17 cellular contexts compared by ENCODE assay signal in genomic region chr3:152230367-152230766, GRCh38. TPM values are rescaled to one million over a fixed set of nuclear protein-coding genes. Genes with fewer than 3 reads are reported as not detected.
DNase-seq lines count a peak whose midpoint lies in the region; ATAC-seq and TF ChIP-seq lines count a peak whose summit lies in the region.
"Had no signal": no experiment of that assay in that cellular context is flagged by ENCODE, and none has a peak within 500 bp of the region (broad histone marks: within the 10 kb centered on the region; RNA-seq: fewer than 3 reads in every experiment).

No MANE protein-coding gene starts in this region.

- H3K4me1 Mint-ChIP-seq in activated naive CD8-positive, alpha-beta T cell (ENCODE audit: low read depth): peaks cover 61% of the 10 kb centered on the region
- peaks cover 52% of the 10 kb centered on the region for H3K4me1 Mint-ChIP-seq in activated naive CD8-positive, alpha-beta T cell treated with anti-CD3 and anti-CD28 coated beads for 36 hours
- H3K4me1 Mint-ChIP-seq in T-cell (peaks cover 53 to 64% (median 63%) of the 10 kb centered on the region in 3 donors), Calu3 (ENCODE audit: low read depth, unreplicated experiment) (peaks cover 7% of the 10 kb centered on the region)
- H3K4me1 Mint-ChIP-seq in stimulated activated naive CD8-positive, alpha-beta T cell treated with anti-CD3 and anti-CD28 coated beads, Interleukin-15, amount 100 ng/mL, for 72 hours: peaks cover 79% of the 10 kb centered on the region

- TF ChIP-seq CTCF in choroid plexus epithelial cell (conservative IDR thresholded peaks at IDR 0.05; ENCODE audit: low read depth, low read length) (no peak), Calu3 (IDR thresholded peaks at IDR 0.05; ENCODE audit: unreplicated experiment) (no peak)

- POLR2A ChIA-PET in T-cell (lab: Charles Lee): no interaction called here

- DNase-seq in activated naive CD8-positive, alpha-beta T cell treated with anti-CD3 and anti-CD28 coated beads for 36 hours: no peak
- DNase-seq in T-cell (no peak), choroid plexus epithelial cell (ENCODE audit: low read depth) (peak; percentile 34), GM19240 (ENCODE audit: insufficient read length, low spot score) (no peak), Calu3 (no peak)
- no peak for DNase-seq in stimulated activated naive CD8-positive, alpha-beta T cell treated with anti-CD3 and anti-CD28 coated beads, Interleukin-15, amount 100 ng/mL, for 72 hours
- DNase-seq: ACHN, C1 segment of cervical spinal cord, DMS 273 treated with DMSO at 0.1 percent for 48 hours, DND-41, Karpas-422, NCI-H1048, NCI-H1436, NCI-H2029, NCI-H2171, SJCRH30 had no signal

- CTCF ChIA-PET in T-cell (lab: Charles Lee): interaction anchor here in 1 of 2 donors (0.8 kb wide), 1 partner anchor 235 kb away, joined by 3 read pairs; no protein-coding TSS in a partner anchor
- CTCF ChIA-PET in Calu3 (lab: Charles Lee): interaction anchor here (0.6 to 1.0 kb wide), 2 partner anchors 35 to 52 kb away, joined by 3 read pairs; no protein-coding TSS in a partner anchor

- H3K27me3 Mint-ChIP-seq in activated naive CD8-positive, alpha-beta T cell: no peaks in the 10 kb centered on the region
- no peaks in the 10 kb centered on the region for H3K27me3 Mint-ChIP-seq in activated naive CD8-positive, alpha-beta T cell treated with anti-CD3 and anti-CD28 coated beads for 36 hours
- H3K27me3 Mint-ChIP-seq in T-cell (no peaks in the 10 kb centered on the region), Calu3 (ENCODE audit: unreplicated experiment) (no peaks in the 10 kb centered on the region)
- H3K27me3 Mint-ChIP-seq in stimulated activated naive CD8-positive, alpha-beta T cell treated with anti-CD3 and anti-CD28 coated beads, Interleukin-15, amount 100 ng/mL, for 72 hours: no peaks in the 10 kb centered on the region

- H3K9me3 Mint-ChIP-seq in activated naive CD8-positive, alpha-beta T cell (ENCODE audit: low read depth): no peaks in the 10 kb centered on the region
- H3K9me3 Mint-ChIP-seq in activated naive CD8-positive, alpha-beta T cell treated with anti-CD3 and anti-CD28 coated beads for 36 hours: peaks cover 4% of the 10 kb centered on the region
- no peaks in the 10 kb centered on the region for H3K9me3 Mint-ChIP-seq in T-cell
- H3K9me3 Mint-ChIP-seq in stimulated activated naive CD8-positive, alpha-beta T cell treated with anti-CD3 and anti-CD28 coated beads, Interleukin-15, amount 100 ng/mL, for 72 hours: no peaks in the 10 kb centered on the region
- H3K9me3 Mint-ChIP-seq in Calu3 (ENCODE audit: low read depth, unreplicated experiment): no peaks in the 10 kb centered on the region

- no peak for ATAC-seq in T-cell (replicated peaks in 1 of 4)
- no peak for ATAC-seq in stimulated activated naive CD8-positive, alpha-beta T cell treated with anti-CD3 and anti-CD28 coated beads, Interleukin-15, amount 100 ng/mL, for 72 hours

- no peak overlapping the region for H3K4me3 ChIP-seq in choroid plexus epithelial cell (ENCODE audit: low read depth, low read length)
- H3K4me3 ChIP-seq: SJCRH30 had no signal

- intact Hi-C loops in Calu3 (cut with micrococcal nuclease; ENCODE audit: unreplicated experiment): no loop called here

- H3K27ac Mint-ChIP-seq in activated naive CD8-positive, alpha-beta T cell: peak overlapping the region; percentile 72
- no peak overlapping the region for H3K27ac Mint-ChIP-seq in activated naive CD8-positive, alpha-beta T cell treated with anti-CD3 and anti-CD28 coated beads for 36 hours
- peak overlapping the region in 1 of 2 donors; percentile 52 for H3K27ac Mint-ChIP-seq in T-cell
- no peak overlapping the region for H3K27ac Mint-ChIP-seq in stimulated activated naive CD8-positive, alpha-beta T cell treated with anti-CD3 and anti-CD28 coated beads, Interleukin-15, amount 100 ng/mL, for 72 hours
- no peak overlapping the region for H3K27ac Mint-ChIP-seq in Calu3 (ENCODE audit: unreplicated experiment)

- H3K4me3 Mint-ChIP-seq in activated naive CD8-positive, alpha-beta T cell: peak overlapping the region; percentile 57
- H3K4me3 Mint-ChIP-seq in activated naive CD8-positive, alpha-beta T cell treated with anti-CD3 and anti-CD28 coated beads for 36 hours: no peak overlapping the region
- H3K4me3 Mint-ChIP-seq in T-cell: peak overlapping the region; percentile 0 to 70 (median 25)
- H3K4me3 Mint-ChIP-seq in stimulated activated naive CD8-positive, alpha-beta T cell treated with anti-CD3 and anti-CD28 coated beads, Interleukin-15, amount 100 ng/mL, for 72 hours: peak overlapping the region; percentile 37 to 58
- H3K4me3 Mint-ChIP-seq in Calu3 (ENCODE audit: low read depth, unreplicated experiment): no peak overlapping the region

- BruUV-seq in Calu3 (replicated peaks; lab: Mats Ljungman, UMichigan): no TSS peak

- peaks cover 5% of the 10 kb centered on the region for H3K36me3 Mint-ChIP-seq in activated naive CD8-positive, alpha-beta T cell
- peaks cover 11% of the 10 kb centered on the region for H3K36me3 Mint-ChIP-seq in activated naive CD8-positive, alpha-beta T cell treated with anti-CD3 and anti-CD28 coated beads for 36 hours
- H3K36me3 Mint-ChIP-seq in T-cell (no peaks in the 10 kb centered on the region), Calu3 (ENCODE audit: insufficient read depth, unreplicated experiment) (no peaks in the 10 kb centered on the region)

RNA-seq across cellular contexts. Expression of gene MBNL1, which starts 38.4 kb away (rescaled TPM):
- total RNA-seq in activated naive CD8-positive, alpha-beta T cell treated with anti-CD3 and anti-CD28 coated beads for 36 hours: 100 to 1,000 TPM; 385 to 392 TPM
- 100 to 1,000 TPM; 408 to 705 (median 423) TPM for total RNA-seq in T-cell
- 164 and 183 TPM in 2 replicates for total RNA-seq in Calu3 (2022)

Comparison
In these comparisons a context has a peak if more than half of its experiments do, and no peak if none do; other contexts are left out.
1. H3K4me3 Mint-ChIP-seq: peak in activated naive CD8-positive, alpha-beta T cell (single experiment), T-cell (3 of 3) and stimulated activated naive CD8-positive, alpha-beta T cell treated with anti-CD3 and anti-CD28 coated beads, Interleukin-15, amount 100 ng/mL, for 72 hours (2 of 2); none in activated naive CD8-positive, alpha-beta T cell treated with anti-CD3 and anti-CD28 coated beads for 36 hours (single experiment) and Calu3 (single experiment).